Comparison of ENCODE assay signal across 8 cellular contexts in genomic region chr11:9002920-9003572, GRCh38. TPM values are rescaled to one million over a fixed set of nuclear protein-coding genes. Genes with fewer than 3 reads are reported as not detected.
DNase-seq lines count a peak whose midpoint lies in the region; ATAC-seq and TF ChIP-seq lines count a peak whose summit lies in the region.

No MANE protein-coding gene starts in this region.

- H3K36me3 Mint-ChIP-seq in Calu3 (ENCODE audit: insufficient read depth, unreplicated experiment) (peaks cover 22% of the 10 kb centered on the region), chondrocyte (ENCODE audit: low read depth) (no peaks in the 10 kb centered on the region)

- peak overlapping the region; percentile 42 for H3K27ac Mint-ChIP-seq in Calu3 (ENCODE audit: unreplicated experiment)
- H3K27ac Mint-ChIP-seq in chondrocyte (ENCODE audit: unreplicated experiment), result peak overlapping the region; percentile 34

- H3K9ac ChIP-seq in MM.1S (ENCODE audit: low read length) (no peak overlapping the region), neural cell (ENCODE audit: low read length) (peak overlapping the region; percentile 66)

- TF ChIP-seq RAD21 in neural cell (conservative IDR thresholded peaks at IDR 0.05), result no peak

- ATAC-seq in HG03378 (IDR thresholded peaks at IDR 0.05; ENCODE audit: unreplicated experiment), result no peak
- no peak for ATAC-seq in HG02852 (IDR thresholded peaks at IDR 0.05; ENCODE audit: unreplicated experiment)

- H3K9me3 Mint-ChIP-seq in Calu3 (ENCODE audit: low read depth, unreplicated experiment) (no peaks in the 10 kb centered on the region), chondrocyte (ENCODE audit: low read depth) (no peaks in the 10 kb centered on the region)

- H3K4me1 ChIP-seq in MM.1S (ENCODE audit: low read length), result no peaks in the 10 kb centered on the region

- H3F3A ChIP-seq in MM.1S (ENCODE audit: insufficient read depth, low read length) (no peaks in the 10 kb centered on the region), neural cell (ENCODE audit: insufficient read depth, low read length, poor library complexity, severe bottlenecking) (no peaks in the 10 kb centered on the region)

- no peaks in the 10 kb centered on the region for H3K79me2 ChIP-seq in MM.1S (ENCODE audit: low read length)
- H3K79me2 ChIP-seq in neural cell (replicated peaks; ENCODE audit: insufficient read depth, low read length), result no peaks in the 10 kb centered on the region

- DNase-seq in Calu3, result no peak
- DNase-seq in MM.1S, result no peak
- no peak for DNase-seq in chondrocyte (ENCODE audit: low spot score)
- no peak for DNase-seq in epidermal melanocyte (ENCODE audit: insufficient read length, low spot score)
- no peak for DNase-seq in SHP77 (lab: John Stamatoyannopoulos, UW)

- H3K27me3 ChIP-seq in MM.1S (replicated peaks; ENCODE audit: insufficient read depth, low read length), result peaks cover 9% of the 10 kb centered on the region; the same call in 1 of the 2 replicates
- H3K27me3 ChIP-seq in neural cell (ENCODE audit: insufficient read depth, low read depth, low read length), result peaks cover 62% of the 10 kb centered on the region

- BruUV-seq in Calu3 (replicated peaks; lab: Mats Ljungman, UMichigan), result TSS peak; percentile 46

- H3K36me3 ChIP-seq in MM.1S (replicated peaks; ENCODE audit: insufficient read depth, low read length) (no peaks in the 10 kb centered on the region), neural cell (ENCODE audit: insufficient read depth, low read length) (no peaks in the 10 kb centered on the region)

- TF ChIP-seq CTCF in Calu3 (IDR thresholded peaks at IDR 0.05; ENCODE audit: unreplicated experiment), result no peak
- no peak for TF ChIP-seq CTCF in MM.1S (IDR thresholded peaks at IDR 0.05; ENCODE audit: low read length)
- TF ChIP-seq CTCF in chondrocyte (IDR thresholded peaks at IDR 0.05), result no peak
- TF ChIP-seq CTCF in neural cell (IDR thresholded peaks at IDR 0.05; ENCODE audit: poor library complexity, severe bottlenecking), result no peak

- TF ChIP-seq EP300 in neural cell (conservative IDR thresholded peaks at IDR 0.05; ENCODE audit: poor library complexity, severe bottlenecking), result no peak

- no peak overlapping the region for H3K27ac ChIP-seq in MM.1S (ENCODE audit: low read length)
- no peak overlapping the region for H3K27ac ChIP-seq in neural cell (ENCODE audit: low read length)

- CTCF ChIA-PET in Calu3 (lab: Charles Lee), result interaction anchor here (0.6 kb wide), 1 partner anchor 128 kb away, joined by 4 read pairs; no protein-coding TSS in a partner anchor

- H4K20me1 ChIP-seq in MM.1S (ENCODE audit: insufficient read depth, low read length) (no peaks in the 10 kb centered on the region), neural cell (ENCODE audit: insufficient read depth) (no peaks in the 10 kb centered on the region)

- H3K9me2 ChIP-seq in MM.1S (replicated peaks; ENCODE audit: insufficient read depth, low read length) (no peaks in the 10 kb centered on the region), neural cell (ENCODE audit: insufficient read depth, low read length) (no peaks in the 10 kb centered on the region)

- peaks cover 91% of the 10 kb centered on the region for H3K27me3 Mint-ChIP-seq in Calu3 (ENCODE audit: unreplicated experiment)
- no peaks in the 10 kb centered on the region for H3K27me3 Mint-ChIP-seq in chondrocyte (ENCODE audit: low read depth)

- H2AFZ ChIP-seq in MM.1S (ENCODE audit: low read length), result 0 out of 2 replicates have a peak overlapping the region, but pooled peaks have one; percentile 22
- H2AFZ ChIP-seq in neural cell (ENCODE audit: low read depth, low read length), result peak overlapping the region; percentile 66

- H3K4me3 ChIP-seq in MM.1S (ENCODE audit: low read length) (peak overlapping the region; percentile 36), neural cell (ENCODE audit: low read length) (peak overlapping the region; percentile 82)

- H3K4me2 ChIP-seq in MM.1S (ENCODE audit: low read depth, low read length) (peak overlapping the region; percentile 73; the same call in 1 of the 2 replicates), neural cell (ENCODE audit: low read length) (peak overlapping the region; percentile 21)

- peak overlapping the region; percentile 69 for H3K4me3 Mint-ChIP-seq in Calu3 (ENCODE audit: low read depth, unreplicated experiment)
- peak overlapping the region; percentile 70 for H3K4me3 Mint-ChIP-seq in chondrocyte (ENCODE audit: unreplicated experiment)

- H3K9me3 ChIP-seq in MM.1S (replicated peaks; ENCODE audit: insufficient read depth, low read length) (no peaks in the 10 kb centered on the region), neural cell (ENCODE audit: low read length) (no peaks in the 10 kb centered on the region)

- intact Hi-C loops in Calu3 (cut with micrococcal nuclease; ENCODE audit: unreplicated experiment), result no loop called here

- H3K4me1 Mint-ChIP-seq in Calu3 (ENCODE audit: low read depth, unreplicated experiment), result no peaks in the 10 kb centered on the region
- peaks cover 17% of the 10 kb centered on the region for H3K4me1 Mint-ChIP-seq in chondrocyte (ENCODE audit: low read depth)

TF ChIP-seq in neural cell, 6 proteins besides CTCF, POLR2A, EP300 and RAD21:
- TF ChIP-seq TAF1 (IDR thresholded peaks at IDR 0.05; ENCODE audit: low read depth) (no peak), POLR2AphosphoS5 (IDR thresholded peaks at IDR 0.05) (no peak), REST (IDR thresholded peaks at IDR 0.05; ENCODE audit: borderline replicate concordance) (no peak), EZH2 (IDR thresholded peaks at IDR 0.05; ENCODE audit: borderline replicate concordance, insufficient read depth, low read length, poor library complexity, severe bottlenecking) (no peak), SMC3 (conservative IDR thresholded peaks at IDR 0.05; ENCODE audit: poor library complexity) (no peak), MXI1 (conservative IDR thresholded peaks at IDR 0.05; ENCODE audit: poor library complexity, severe bottlenecking) (no peak)

RNA-seq across cellular contexts. Expression of gene NRIP3, which starts 0.8 kb away (rescaled TPM):
- 0.73 and 0.83 TPM in 2 replicates for total RNA-seq in Calu3 (2022)
- total RNA-seq in chondrocyte, result 1.6 to 3.5 TPM (median 2.9 TPM) in 3 replicates
- 8.8 and 13.4 TPM in 2 replicates for polyA plus RNA-seq in neural cell
- 9.5 and 13.2 TPM in 2 replicates for polyA minus RNA-seq in neural cell

RNA-seq across cellular contexts. Expression of gene TMEM9B, which starts 38.8 kb away (rescaled TPM):
- 31.3 and 31.5 TPM in 2 replicates for total RNA-seq in Calu3 (2022)
- total RNA-seq in chondrocyte, result 20.7 to 28.2 TPM (median 22.5 TPM) in 3 replicates
- 59.7 and 63.1 TPM in 2 replicates for polyA plus RNA-seq in neural cell
- 52.4 and 63.8 TPM in 2 replicates for polyA minus RNA-seq in neural cell
